ENCODE assay signal across 30 cellular contexts in genomic region chrX:153375571-153375970, GRCh38. TPM values are rescaled to one million over a fixed set of nuclear protein-coding genes. Genes with fewer than 3 reads are reported as not detected.
"Had no signal": no experiment of that assay in that cellular context is flagged by ENCODE, and none has a peak within 500 bp of the region (broad histone marks: within the 10 kb centered on the region; RNA-seq: fewer than 3 reads in every experiment).

No MANE protein-coding gene starts in this region.

- H3K27me3 Mint-ChIP-seq: activated naive CD8-positive, alpha-beta T cell treated with anti-CD3 and anti-CD28 coated beads, Interleukin-2, amount 50 U/mL, for 24 hours had no signal

- H3K36me3 Mint-ChIP-seq: activated CD4-positive, alpha-beta memory T cell treated with anti-CD3 and anti-CD28 coated beads for 36 hours; activated naive CD4-positive, alpha-beta T cell treated with anti-CD3 and anti-CD28 coated beads, Interleukin-2, amount 50 U/mL, for 72 hours; T-cell had no signal

- FAIRE-seq: TTC549 had no signal

- H3K27ac ChIP-seq: SK-N-MC had no signal

- DNase-seq: activated CD4-positive, alpha-beta memory T cell treated with anti-CD3 and anti-CD28 coated beads for 36 hours; activated CD4-positive, alpha-beta T cell treated with anti-CD3 and anti-CD28 coated beads, Interleukin-2, amount 10 ng/mL, durations not matched to agents 7 days and 5 days; activated CD4-positive, CD25-positive, alpha-beta regulatory T cell; activated CD8-positive, alpha-beta memory T cell treated with anti-CD3 and anti-CD28 coated beads for 24 hours; activated effector memory CD4-positive, alpha-beta T cell treated with anti-CD3 and anti-CD28 coated beads, Interleukin-2, amount 50 U/mL, for 16 hours; activated naive CD4-positive, alpha-beta T cell treated with Interleukin-2 at 50 U/mL for 16 hours; activated naive CD8-positive, alpha-beta T cell treated with anti-CD3 and anti-CD28 coated beads, Interleukin-2, amount 50 U/mL, for 24 hours; activated T-cell treated with anti-CD3 and anti-CD28 coated beads, Interleukin-2, amount 50 U/mL, for 4 hours; central memory CD4-positive, alpha-beta T cell; KG1; MV-4-11; NCI-H1092 treated with DMSO at 0.1 percent for 48 hours; NCI-H1417 treated with DMSO at 0.1 percent for 48 hours; NCI-H1694; NCI-H2081; NCI-H510A treated with DMSO at 0.1 percent for 48 hours; NCI-H748 treated with DMSO at 0.1 percent for 48 hours; OCI-M1; RPMI8226; T-cell; T-helper 2 cell; T1000 had no signal

- H3K4me3 Mint-ChIP-seq: activated CD4-positive, alpha-beta memory T cell treated with anti-CD3 and anti-CD28 coated beads for 36 hours; activated CD4-positive, alpha-beta T cell treated with anti-CD3 and anti-CD28 coated beads, Interleukin-2, amount 10 ng/mL, durations not matched to agents 7 days and 5 days; activated naive CD8-positive, alpha-beta T cell treated with anti-CD3 and anti-CD28 coated beads, Interleukin-2, amount 50 U/mL, for 24 hours; activated T-cell treated with anti-CD3 and anti-CD28 coated beads, Interleukin-2, amount 50 U/mL, for 4 hours; T-cell had no signal

- ATAC-seq: activated naive CD4-positive, alpha-beta T cell treated with anti-CD3 and anti-CD28 coated beads, Interleukin-2, amount 50 U/mL, for 72 hours; activated naive CD8-positive, alpha-beta T cell treated with anti-CD3 and anti-CD28 coated beads, Interleukin-2, amount 50 U/mL, for 24 hours; activated T-cell treated with anti-CD3 and anti-CD28 coated beads, Interleukin-2, amount 50 U/mL, for 4 hours; Panc1; Right ventricle myocardium inferior; T-cell had no signal

- H3K9me3 Mint-ChIP-seq: activated CD4-positive, alpha-beta memory T cell treated with anti-CD3 and anti-CD28 coated beads for 36 hours; activated CD4-positive, alpha-beta T cell treated with anti-CD3 and anti-CD28 coated beads, Interleukin-2, amount 10 ng/mL, durations not matched to agents 7 days and 5 days; activated naive CD4-positive, alpha-beta T cell treated with anti-CD3 and anti-CD28 coated beads, Interleukin-2, amount 50 U/mL, for 72 hours; activated naive CD8-positive, alpha-beta T cell treated with anti-CD3 and anti-CD28 coated beads, Interleukin-2, amount 50 U/mL, for 24 hours; activated T-cell treated with anti-CD3 and anti-CD28 coated beads, Interleukin-2, amount 50 U/mL, for 4 hours had no signal

- H3K27ac Mint-ChIP-seq: activated CD4-positive, alpha-beta memory T cell treated with anti-CD3 and anti-CD28 coated beads for 36 hours; activated CD4-positive, alpha-beta T cell treated with anti-CD3 and anti-CD28 coated beads, Interleukin-2, amount 10 ng/mL, durations not matched to agents 7 days and 5 days; activated naive CD4-positive, alpha-beta T cell treated with anti-CD3 and anti-CD28 coated beads, Interleukin-2, amount 50 U/mL, for 72 hours; activated naive CD8-positive, alpha-beta T cell treated with anti-CD3 and anti-CD28 coated beads, Interleukin-2, amount 50 U/mL, for 24 hours; T-cell had no signal

- H3K4me3 ChIP-seq: SK-N-MC had no signal

RNA-seq across cellular contexts. Expression of gene PNMA6E, which starts 25.6 kb away (rescaled TPM):
- total RNA-seq: activated CD4-positive, alpha-beta memory T cell treated with anti-CD3 and anti-CD28 coated beads for 36 hours; activated CD4-positive, alpha-beta T cell treated with anti-CD3 and anti-CD28 coated beads, Interleukin-2, amount 10 ng/mL, durations not matched to agents 7 days and 5 days; activated naive CD4-positive, alpha-beta T cell treated with anti-CD3 and anti-CD28 coated beads, Interleukin-2, amount 50 U/mL, for 72 hours; activated T-cell treated with anti-CD3 and anti-CD28 coated beads, Interleukin-2, amount 50 U/mL, for 4 hours; chondrocyte; LHCN-M2; MCF 10A; Right ventricle myocardium inferior; T-cell had no signal

RNA-seq across cellular contexts. Expression of gene ZFP92, which starts 35.7 kb away (rescaled TPM):
- total RNA-seq: LHCN-M2, MCF 10A had no signal

RNA-seq across cellular contexts. Expression of gene PNMA6F, which starts 54.0 kb away (rescaled TPM):
- total RNA-seq: activated CD4-positive, alpha-beta memory T cell treated with anti-CD3 and anti-CD28 coated beads for 36 hours; activated CD4-positive, alpha-beta T cell treated with anti-CD3 and anti-CD28 coated beads, Interleukin-2, amount 10 ng/mL, durations not matched to agents 7 days and 5 days; activated naive CD4-positive, alpha-beta T cell treated with anti-CD3 and anti-CD28 coated beads, Interleukin-2, amount 50 U/mL, for 72 hours; activated T-cell treated with anti-CD3 and anti-CD28 coated beads, Interleukin-2, amount 50 U/mL, for 4 hours; chondrocyte; LHCN-M2; MCF 10A; Right ventricle myocardium inferior; T-cell had no signal
